In genomic region chr7:45588466-45588865, GRCh38 we compare ENCODE assay signal across 23 cellular contexts. TPM values are rescaled to one million over a fixed set of nuclear protein-coding genes. Genes with fewer than 3 reads are reported as not detected.
A peak's percentile ranks its signal among the peaks of the same experiment; 100 is the strongest.
DNase-seq lines count a peak whose midpoint lies in the region; ATAC-seq, FAIRE-seq and TF ChIP-seq lines count a peak whose summit lies in the region.
"Had no signal": no experiment of that assay in that cellular context is flagged by ENCODE, and none has a peak within 500 bp of the region (broad histone marks: within the 10 kb centered on the region; RNA-seq: fewer than 3 reads in every experiment).

No MANE protein-coding gene starts in this region.

- H3K9ac ChIP-seq in H1 (replicated peaks in 1 of 4; ENCODE audit: extremely low read depth in 1 of 4, low read depth in 3 of 4, low read length in 3 of 4) (no peak overlapping the region), neuronal stem cell (ENCODE audit: low read depth, low read length, poor library complexity) (no peak overlapping the region)

- H3K23ac ChIP-seq in H1 (ENCODE audit: insufficient read length): no peak overlapping the region
- no peak overlapping the region for H3K23ac ChIP-seq in neuronal stem cell (ENCODE audit: low read depth, low read length, poor library complexity)

- H2AFZ ChIP-seq in H1 (ENCODE audit: low read length): no peak overlapping the region
- no peak overlapping the region for H2AFZ ChIP-seq in neuronal stem cell (ENCODE audit: low read length)

- TF ChIP-seq CTCF in RWPE2 (IDR thresholded peaks at IDR 0.05; ENCODE audit: poor library complexity, severe bottlenecking) (no peak), H1 (IDR thresholded peaks at IDR 0.05; ENCODE audit: control extremely low read depth in 1 of 3, insufficient read depth in 1 of 3, low read depth in 1 of 3, low read length in 3 of 3) (no peak), spleen (IDR thresholded peaks at IDR 0.05 in 8 of 11, conservative IDR thresholded peaks at IDR 0.05 in 3 of 11) (no peak)

- CTCF ChIA-PET in H1 (lab: Charles Lee; ENCODE audit: partially characterized antibody): interaction anchor here (3.3 kb wide), 1 partner anchor 8 kb away, joined by 22 read pairs; no protein-coding TSS in a partner anchor

- no peaks in the 10 kb centered on the region; the same call in 1 of the 2 replicates for H3K23me2 ChIP-seq in H1 (ENCODE audit: low read depth, low read length)

- FAIRE-seq in H1 (lab: Jason Lieb, UNC): no peak
- FAIRE-seq: A204.1, GM12878, GM18507, H54 had no signal

- no peak overlapping the region for H3K14ac ChIP-seq in H1 (ENCODE audit: insufficient read length)
- H3K14ac ChIP-seq in neuronal stem cell (ENCODE audit: low read length): peak overlapping the region; percentile 65

- no peak overlapping the region for H3K56ac ChIP-seq in H1 (replicated peaks; ENCODE audit: insufficient read length, low read depth, low read length)

- no peak overlapping the region for H3K4me3 ChIP-seq in RWPE2 (ENCODE audit: severe bottlenecking)
- H3K4me3 ChIP-seq in H1 (ENCODE audit: extremely low read depth in 1 of 4, insufficient read depth in 2 of 4, low read depth in 3 of 4, low read length in 4 of 4): no peak overlapping the region
- H3K4me3 ChIP-seq in neuronal stem cell (ENCODE audit: low read length in 2 of 2): no peak overlapping the region
- no peak overlapping the region for H3K4me3 ChIP-seq in spleen
- H3K4me3 ChIP-seq: GM12878 had no signal

- no peak overlapping the region for H4K5ac ChIP-seq in H1 (ENCODE audit: insufficient read length, low read depth, low read length)

- H2BK12ac ChIP-seq in H1 (ENCODE audit: low read depth, low read length) (no peak overlapping the region), neuronal stem cell (ENCODE audit: low read length) (no peak overlapping the region)

- POLR2A ChIA-PET in H1 (lab: Charles Lee; ENCODE audit: partially characterized antibody): interaction anchor here (0.6 kb wide), 1 partner anchor 76 kb away, joined by 3 read pairs; no protein-coding TSS in a partner anchor

- no peak overlapping the region for H2BK120ac ChIP-seq in H1 (replicated peaks; ENCODE audit: low read depth, low read length)
- no peak overlapping the region for H2BK120ac ChIP-seq in neuronal stem cell (ENCODE audit: low read depth, low read length)

- TF ChIP-seq POLR2A in H1 (IDR thresholded peaks at IDR 0.05; ENCODE audit: control extremely low read depth in 1 of 2, low read depth in 2 of 2, low read length in 2 of 2) (no peak), spleen (IDR thresholded peaks at IDR 0.05) (no peak), GM18505 (IDR thresholded peaks at IDR 0.05; ENCODE audit: borderline replicate concordance, extremely low read depth, insufficient read depth, insufficient read length) (no peak)

- H3K79me1 ChIP-seq in H1 (ENCODE audit: low read depth, low read length): peaks cover 19% of the 10 kb centered on the region
- peaks cover 3% of the 10 kb centered on the region for H3K79me1 ChIP-seq in neuronal stem cell (ENCODE audit: low read depth, low read length)

- H4K20me1 ChIP-seq in H1 (replicated peaks in 1 of 2; ENCODE audit: control insufficient read depth in 1 of 2, insufficient read depth in 2 of 2, low read length in 2 of 2): peaks cover 0 to 12% of the 10 kb centered on the region in 2 experiments

- H3K4me1 ChIP-seq in RWPE2 (ENCODE audit: insufficient read depth, poor library complexity, severe bottlenecking) (no peaks in the 10 kb centered on the region), H1 (replicated peaks in 1 of 4; ENCODE audit: control insufficient read depth in 3 of 4, insufficient read depth in 4 of 4, low read length in 3 of 4) (peaks cover 0 to 7% (median 4%) of the 10 kb centered on the region in 4 experiments; a peak in 4 of 7 replicates), neuronal stem cell (ENCODE audit: control insufficient read depth in 2 of 2, insufficient read depth in 1 of 2, low read depth in 1 of 2, low read length in 2 of 2) (peaks cover 0 to 2% of the 10 kb centered on the region in 2 donors), spleen (no peaks in the 10 kb centered on the region)
- H3K4me1 ChIP-seq: BE2C had no signal

- H4K91ac ChIP-seq in H1 (replicated peaks; ENCODE audit: insufficient read length, low read length) (peak overlapping the region; percentile 1), neuronal stem cell (ENCODE audit: low read depth, low read length, poor library complexity) (no peak overlapping the region)

- H4K8ac ChIP-seq in H1 (ENCODE audit: extremely low read depth, insufficient read depth, low read length) (no peak overlapping the region), neuronal stem cell (ENCODE audit: low read depth, low read length) (no peak overlapping the region)

- no peak for TF ChIP-seq RAD21 in H1 (IDR thresholded peaks at IDR 0.05 in 1 of 2, conservative IDR thresholded peaks at IDR 0.05 in 1 of 2; ENCODE audit: low read depth in 2 of 2, low read length in 2 of 2)

- no peak for TF ChIP-seq EP300 in H1 (IDR thresholded peaks at IDR 0.05; ENCODE audit: borderline replicate concordance in 1 of 2, low read depth in 2 of 2, low read length in 2 of 2)

- H3K27ac ChIP-seq in RWPE2 (ENCODE audit: poor library complexity, severe bottlenecking) (no peak overlapping the region), H1 (ENCODE audit: low read depth, low read length) (no peak overlapping the region), neuronal stem cell (replicated peaks; ENCODE audit: low read length) (no peak overlapping the region), spleen (no peak overlapping the region)

- H2BK5ac ChIP-seq in H1 (ENCODE audit: low read depth, low read length) (no peak overlapping the region), neuronal stem cell (ENCODE audit: low read length) (no peak overlapping the region)

- peaks cover 0 to 43% of the 10 kb centered on the region in 2 experiments; a peak in 2 of 4 replicates for H3K79me2 ChIP-seq in H1 (ENCODE audit: control insufficient read depth in 1 of 2, insufficient read depth in 2 of 2, low read length in 2 of 2)

- ATAC-seq in RWPE2 (ENCODE audit: low read depth): no peak
- ATAC-seq in GM21723 (IDR thresholded peaks at IDR 0.05; ENCODE audit: unreplicated experiment): no peak
- no peak for ATAC-seq in GM18505 (IDR thresholded peaks at IDR 0.05; ENCODE audit: unreplicated experiment)
- ATAC-seq: GM12878 had no signal

- H3K18ac ChIP-seq in H1 (ENCODE audit: extremely low read depth, low read length) (no peak overlapping the region), neuronal stem cell (ENCODE audit: low read length) (no peak overlapping the region)

- no peak overlapping the region for H2BK20ac ChIP-seq in H1 (ENCODE audit: low read length)

- no peaks in the 10 kb centered on the region for H3K36me3 ChIP-seq in RWPE2 (ENCODE audit: low read depth)
- H3K36me3 ChIP-seq in H1 (ENCODE audit: control insufficient read depth in 2 of 4, insufficient read depth in 4 of 4, low read length in 3 of 4): no peaks in the 10 kb centered on the region; a peak in 1 of 8 replicates
- H3K36me3 ChIP-seq in neuronal stem cell (replicated peaks in 1 of 2; ENCODE audit: control insufficient read depth in 2 of 2, insufficient read depth in 2 of 2, low read length in 2 of 2): no peaks in the 10 kb centered on the region
- H3K36me3 ChIP-seq in spleen: no peaks in the 10 kb centered on the region
- H3K36me3 ChIP-seq: BE2C had no signal

- H2AK5ac ChIP-seq in H1 (ENCODE audit: low read depth, low read length) (no peak overlapping the region), neuronal stem cell (ENCODE audit: low read depth, low read length) (no peak overlapping the region)

- H2BK15ac ChIP-seq in H1 (ENCODE audit: low read length) (no peak overlapping the region), neuronal stem cell (ENCODE audit: low read length) (no peak overlapping the region)

- no peak overlapping the region for H3K4ac ChIP-seq in H1 (replicated peaks; ENCODE audit: insufficient read length, low read depth, low read length)
- H3K4ac ChIP-seq in neuronal stem cell (ENCODE audit: low read length): no peak overlapping the region

- H3K9me3 ChIP-seq in RWPE2 (ENCODE audit: severe bottlenecking) (no peaks in the 10 kb centered on the region), H1 (ENCODE audit: insufficient read depth in 2 of 2, low read depth in 1 of 2, low read length in 1 of 2) (no peaks in the 10 kb centered on the region), neuronal stem cell (replicated peaks in 1 of 2; ENCODE audit: control insufficient read depth in 2 of 2, insufficient read depth in 1 of 2, low read depth in 1 of 2, low read length in 2 of 2) (no peaks in the 10 kb centered on the region), spleen (no peaks in the 10 kb centered on the region)
- H3K9me3 ChIP-seq: BE2C had no signal

- DNase-seq in RWPE2 (ENCODE audit: low spot score) (peak; percentile 22), H1 (ENCODE audit: low read depth in 1 of 2, low spot score in 2 of 2) (no peak), neuronal stem cell (ENCODE audit: low spot score) (no peak), spleen (peak; percentile 35), GM19240 (ENCODE audit: insufficient read length, low spot score) (no peak)
- DNase-seq: ACHN; BE2C; C1 segment of cervical spinal cord; CD4-positive, CD25-positive, alpha-beta regulatory T cell; CD8-positive, alpha-beta memory T cell; COR-L47; DMS 273 treated with DMSO at 0.1 percent for 48 hours; DMS53; DND-41; EL; HCEC 1CT had no signal

- H3K27me3 ChIP-seq in RWPE2 (ENCODE audit: insufficient read depth, poor library complexity, severe bottlenecking): peaks cover 5% of the 10 kb centered on the region
- H3K27me3 ChIP-seq in H1 (replicated peaks in 1 of 4; ENCODE audit: control insufficient read depth in 3 of 4, extremely low read depth in 1 of 4, insufficient read depth in 3 of 4, low read length in 3 of 4): no peaks in the 10 kb centered on the region
- no peaks in the 10 kb centered on the region for H3K27me3 ChIP-seq in neuronal stem cell (ENCODE audit: control insufficient read depth in 3 of 3, insufficient read depth in 3 of 3, low read depth in 1 of 3, low read length in 3 of 3)
- peaks cover 0 to 5% (median 0%) of the 10 kb centered on the region in 7 donors for H3K27me3 ChIP-seq in spleen (replicated peaks in 1 of 7)
- H3K27me3 ChIP-seq: BE2C had no signal

- WGBS in H1 (ENCODE audit: extremely low coverage in 1 of 2, insufficient coverage in 1 of 2, insufficient read length in 1 of 2, insufficient replicate concordance in 2 of 2, low coverage in 1 of 2, low lambda C conversion rate in 2 of 2, missing lambda C conversion rate in 1 of 2), 2 experiments: 80% methylated on average over 6 of the region's 6 CpGs; no CpG with 5 or more reads in 1 of the 2 experiments
- WGBS in neuronal stem cell (ENCODE audit: extremely low coverage in 2 of 2, insufficient read length in 2 of 2, insufficient replicate concordance in 1 of 2), 2 donors: no CpG with 5 or more reads among the region's 6 CpGs
- 81 to 93% (median 83%) methylated on average over 5 to 6 of the region's 6 CpGs for WGBS in spleen, 5 donors

- intact Hi-C loops in spleen (cut with DNase I; ENCODE audit: low total_unique reads): no loop called here

- H3K4me2 ChIP-seq in H1 (ENCODE audit: insufficient read depth in 1 of 2, low read depth in 2 of 2, low read length in 2 of 2) (no peak overlapping the region), neuronal stem cell (ENCODE audit: insufficient read depth, low read length, poor library complexity, severe bottlenecking) (no peak overlapping the region)

RNA-seq across cellular contexts. Expression of gene ADCY1, which starts 14.3 kb away (rescaled TPM):
- total RNA-seq in H1 (2021; fragmentation: NEBNext Ultra II Directional; extraction: Animal tissue kit (Norgen Biotek cat#: 25700)): 25.9 and 26.9 TPM in 2 replicates
- polyA plus RNA-seq in H1 (2011; rRNA removed) (7.9 and 11.8 TPM in 2 replicates), spleen (under 1 TPM; 0.05 to 0.38 (median 0.17) TPM)
- 10.0 TPM for polyA plus RNA-seq in H1 (2011; cell fraction: cytosol; rRNA removed)
- 19.8 TPM for polyA plus RNA-seq in H1 (2011; cell fraction: nucleus; rRNA removed)
- polyA plus RNA-seq in H1 (2012, experiment 1 of 2): 10.6 to 12.4 TPM (median 11.8 TPM) in 4 replicates
- polyA plus RNA-seq in H1 (2012, experiment 2 of 2): 5.5 TPM
- polyA plus RNA-seq in H1 (2013, experiment 1 of 2): 13.8 TPM
- 13.3 TPM for polyA plus RNA-seq in H1 (2013, experiment 2 of 2)
- 40.6 and 43.2 TPM in 2 replicates for polyA minus RNA-seq in H1 (2011; rRNA and poly(A)+ RNA removed)
- polyA minus RNA-seq in H1 (2011; cell fraction: cytosol; rRNA and poly(A)+ RNA removed): 14.8 TPM
- 21.8 TPM for polyA minus RNA-seq in H1 (2011; cell fraction: nucleus; rRNA and poly(A)+ RNA removed)
- polyA plus RNA-seq in neuronal stem cell (2013, experiment 1 of 2): 5.1 TPM
- 4.8 TPM for polyA plus RNA-seq in neuronal stem cell (2013, experiment 2 of 2)
- total RNA-seq in spleen: 1 to 10 TPM in 5 of 7 donors, under 1 TPM in 2; 0.72 to 6.6 (median 3.1) TPM
- total RNA-seq: CD4-positive, CD25-positive, alpha-beta regulatory T cell; HT-29 had no signal
- polyA plus RNA-seq: CD4-positive, CD25-positive, alpha-beta regulatory T cell; CD8-positive, alpha-beta memory T cell had no signal

Comparison
In these comparisons a context has a peak if more than half of its experiments do, and no peak if none do; other contexts are left out.
1. DNase-seq: peak in RWPE2 (single experiment) and spleen (single experiment); none in H1 (0 of 2), neuronal stem cell (single experiment) and GM19240 (single experiment).